Comparison of ENCODE assay signal across 20 cellular contexts in genomic region chr12:76190249-76190648, GRCh38.
DNase-seq lines count a peak whose midpoint lies in the region; ATAC-seq, FAIRE-seq and TF ChIP-seq lines count a peak whose summit lies in the region.
"Had no signal": no experiment of that assay in that cellular context is flagged by ENCODE, and none has a peak within 500 bp of the region (broad histone marks: within the 10 kb centered on the region; RNA-seq: fewer than 3 reads in every experiment).

No MANE protein-coding gene starts in this region.

- H3K27me3 ChIP-seq in PC-9 (ENCODE audit: insufficient read depth, low read depth) (no peaks in the 10 kb centered on the region), endodermal cell (ENCODE audit: control insufficient read depth, insufficient read depth, low read length, poor library complexity, severe bottlenecking) (no peaks in the 10 kb centered on the region)

- H2AFZ ChIP-seq in PC-9, result peak overlapping the region; percentile 16; the same call in 1 of the 2 replicates
- H2AFZ ChIP-seq: GM23248 had no signal

- POLR2A ChIA-PET in PC-9 (lab: Charles Lee; ENCODE audit: unreplicated experiment), result no interaction called here

- H3K4me1 ChIP-seq in PC-9 (replicated peaks; ENCODE audit: insufficient read depth) (0 out of 2 replicates have a peak, but pooled peaks cover under 1% of the 10 kb centered on the region), endodermal cell (ENCODE audit: control insufficient read depth, insufficient read depth, low read length) (peaks cover 3% of the 10 kb centered on the region)
- H3K4me1 ChIP-seq: A549 had no signal

- BruUV-seq in PC-9 (replicated peaks; lab: Mats Ljungman, UMichigan), result no TSS peak

- no peaks in the 10 kb centered on the region for H3F3A ChIP-seq in PC-9 (ENCODE audit: insufficient read depth, low read depth)

- no peak overlapping the region for H3K4me2 ChIP-seq in PC-9
- H3K4me2 ChIP-seq: A549 had no signal

- H3K79me2 ChIP-seq in PC-9 (ENCODE audit: low read depth), result no peaks in the 10 kb centered on the region

- intact Hi-C loops in PC-9 (cut with micrococcal nuclease; ENCODE audit: unreplicated experiment) (no loop called here), sciatic nerve (cut with DNase I) (no loop called here)

- no peak overlapping the region for H3K4me3 Mint-ChIP-seq in endodermal cell
- no peak overlapping the region for H3K4me3 Mint-ChIP-seq in stimulated activated naive B cell treated with anti-CD40 and anti-IgM and Interleukin-4, amounts not matched to agents 10 μg/mL and 1 μg/mL and 100 μg/mL, for 72 hours
- H3K4me3 Mint-ChIP-seq: CD14-positive monocyte; CD8-positive, alpha-beta T cell had no signal

- H3K27me3 Mint-ChIP-seq in endodermal cell (ENCODE audit: insufficient read depth), result peaks cover 4% of the 10 kb centered on the region
- peaks cover 19 to 26% of the 10 kb centered on the region in 2 donors for H3K27me3 Mint-ChIP-seq in stimulated activated naive B cell treated with anti-CD40 and anti-IgM and Interleukin-4, amounts not matched to agents 10 μg/mL and 1 μg/mL and 100 μg/mL, for 72 hours

- 89 to 100% methylated on average over 2 of the region's 2 CpGs for WGBS in endodermal cell (ENCODE audit: insufficient coverage in 1 of 2, insufficient read length in 1 of 2), 2 experiments

- H3K9ac ChIP-seq in endodermal cell (ENCODE audit: extremely low read depth, low read length, poor library complexity, severe bottlenecking), result no peak overlapping the region
- H3K9ac ChIP-seq: GM23248 had no signal

- ATAC-seq in stimulated activated naive B cell treated with anti-CD40 and anti-IgM and Interleukin-4, amounts not matched to agents 10 μg/mL and 1 μg/mL and 100 μg/mL, for 72 hours (replicated peaks), result no peak
- ATAC-seq in sciatic nerve, result no peak
- ATAC-seq: A549; CD8-positive, alpha-beta T cell had no signal

- H3K36me3 ChIP-seq in PC-9 (ENCODE audit: low read depth) (no peaks in the 10 kb centered on the region), endodermal cell (ENCODE audit: control insufficient read depth, insufficient read depth, low read length) (no peaks in the 10 kb centered on the region)

- H3K4me3 ChIP-seq in PC-9 (no peak overlapping the region), endodermal cell (ENCODE audit: low read length) (no peak overlapping the region)
- H3K4me3 ChIP-seq: A549, GM23248 had no signal

- no peak for FAIRE-seq in GM12892 (lab: Jason Lieb, UNC)
- FAIRE-seq: A549, D721Med, H54 had no signal

- no peak for TF ChIP-seq POLR2A in GM12892 (IDR thresholded peaks at IDR 0.05; ENCODE audit: low read depth, low read length)

- H3K9me3 Mint-ChIP-seq in endodermal cell, result no peaks in the 10 kb centered on the region
- no peaks in the 10 kb centered on the region for H3K9me3 Mint-ChIP-seq in stimulated activated naive B cell treated with anti-CD40 and anti-IgM and Interleukin-4, amounts not matched to agents 10 μg/mL and 1 μg/mL and 100 μg/mL, for 72 hours
- H3K9me3 Mint-ChIP-seq: CD8-positive, alpha-beta T cell had no signal

- CTCF ChIA-PET in PC-9 (lab: Charles Lee), result interaction anchor here (0.6 kb wide), 1 partner anchor 111 kb away, joined by 9 read pairs; no protein-coding TSS in a partner anchor

- no peaks in the 10 kb centered on the region for H3K36me3 Mint-ChIP-seq in endodermal cell (ENCODE audit: low read depth)
- no peaks in the 10 kb centered on the region for H3K36me3 Mint-ChIP-seq in stimulated activated naive B cell treated with anti-CD40 and anti-IgM and Interleukin-4, amounts not matched to agents 10 μg/mL and 1 μg/mL and 100 μg/mL, for 72 hours
- H3K36me3 Mint-ChIP-seq: CD14-positive monocyte; CD8-positive, alpha-beta T cell had no signal

- H3K9me3 ChIP-seq in PC-9 (ENCODE audit: insufficient read depth, low read depth), result no peaks in the 10 kb centered on the region
- no peaks in the 10 kb centered on the region for H3K9me3 ChIP-seq in endodermal cell (ENCODE audit: control insufficient read depth, low read length)
- H3K9me3 ChIP-seq: A549 had no signal

- no peak for DNase-seq in PC-9
- no peak for DNase-seq in endodermal cell
- peak; percentile 8 for DNase-seq in kidney glomerular epithelial cell (lab: John Stamatoyannopoulos, UW)
- peak; percentile 2 for DNase-seq in retina
- no peak for DNase-seq in effector CD4-positive, alpha-beta T cell
- no peak for DNase-seq in GM12892 (ENCODE audit: insufficient read length)
- no peak for DNase-seq in stimulated activated naive B cell treated with anti-CD40 and anti-IgM and Interleukin-4, amounts not matched to agents 10 μg/mL and 1 μg/mL and 100 μg/mL, for 72 hours
- no peak for DNase-seq in sciatic nerve (ENCODE audit: low spot score)
- DNase-seq: CD8-positive, alpha-beta T cell; COR-L47; DMS153; DMS79 treated with DMSO at 0.1 percent for 48 hours; EL; GDM1; GM23248; IMR-90 had no signal

- H3K27ac Mint-ChIP-seq in endodermal cell, result peak overlapping the region; percentile 8
- no peak overlapping the region for H3K27ac Mint-ChIP-seq in stimulated activated naive B cell treated with anti-CD40 and anti-IgM and Interleukin-4, amounts not matched to agents 10 μg/mL and 1 μg/mL and 100 μg/mL, for 72 hours
- H3K27ac Mint-ChIP-seq: CD14-positive monocyte; CD8-positive, alpha-beta T cell had no signal

- no peak for TF ChIP-seq CTCF in PC-9 (conservative IDR thresholded peaks at IDR 0.05)
- TF ChIP-seq CTCF in endodermal cell (conservative IDR thresholded peaks at IDR 0.05), result no peak

- no peaks in the 10 kb centered on the region for H4K20me1 ChIP-seq in PC-9 (ENCODE audit: insufficient read depth)

- peaks cover 14% of the 10 kb centered on the region for H3K4me1 Mint-ChIP-seq in endodermal cell
- H3K4me1 Mint-ChIP-seq in stimulated activated naive B cell treated with anti-CD40 and anti-IgM and Interleukin-4, amounts not matched to agents 10 μg/mL and 1 μg/mL and 100 μg/mL, for 72 hours, result peaks cover 0 to 2% of the 10 kb centered on the region in 2 donors

- H3K9me2 ChIP-seq in PC-9 (ENCODE audit: insufficient read depth), result no peaks in the 10 kb centered on the region

- H3K27ac ChIP-seq in PC-9 (no peak overlapping the region), endodermal cell (ENCODE audit: low read depth, low read length) (no peak overlapping the region)
- H3K27ac ChIP-seq: A549, GM23248 had no signal

Comparison
In these comparisons a context has a peak if more than half of its experiments do, and no peak if none do; other contexts are left out.
1. DNase-seq: peak in kidney glomerular epithelial cell (single experiment) and retina (single experiment); none in PC-9 (0 of 2), endodermal cell (single experiment), effector CD4-positive, alpha-beta T cell (single experiment), GM12892 (single experiment), stimulated activated naive B cell treated with anti-CD40 and anti-IgM and Interleukin-4, amounts not matched to agents 10 μg/mL and 1 μg/mL and 100 μg/mL, for 72 hours (single experiment) and sciatic nerve (single experiment).